11 cellular contexts compared by ENCODE assay signal in genomic region chr2:26623541-26624497, GRCh38. TPM values are rescaled to one million over a fixed set of nuclear protein-coding genes. Genes with fewer than 3 reads are reported as not detected.
DNase-seq lines count a peak whose midpoint lies in the region; ATAC-seq and TF ChIP-seq lines count a peak whose summit lies in the region.
"Had no signal": no experiment of that assay in that cellular context is flagged by ENCODE, and none has a peak within 500 bp of the region (broad histone marks: within the 10 kb centered on the region; RNA-seq: fewer than 3 reads in every experiment).

No MANE protein-coding gene starts in this region.

- ATAC-seq in HG03565 (IDR thresholded peaks at IDR 0.05; ENCODE audit: unreplicated experiment) = no peak

- peak; percentile 41 for DNase-seq in HFFc6
- peak; percentile 79 for DNase-seq in NCI-H82 treated with DMSO at 0.1 percent for 48 hours (lab: John Stamatoyannopoulos, UW; ENCODE audit: unreplicated experiment)
- peak; percentile 45 for DNase-seq in fibroblast of the aortic adventitia (ENCODE audit: low read depth)
- peak; percentile 43 for DNase-seq in stromal cell of bone marrow (ENCODE audit: low read depth)
- DNase-seq in activated CD8-positive, alpha-beta memory T cell treated with anti-CD3 and anti-CD28 coated beads, Interleukin-2, amount 50 U/mL, for 4 hours = no peak
- no peak for DNase-seq in NCI-H526 (lab: John Stamatoyannopoulos, UW)
- DNase-seq: activated naive CD8-positive, alpha-beta T cell treated with anti-CD3 and anti-CD28 coated beads for 36 hours; stimulated activated naive CD4-positive, alpha-beta T cell had no signal

- H3K27ac Mint-ChIP-seq in HFFc6 = no peak overlapping the region
- H3K27ac Mint-ChIP-seq: activated naive CD8-positive, alpha-beta T cell treated with anti-CD3 and anti-CD28 coated beads for 36 hours had no signal

- no peaks in the 10 kb centered on the region; the same call in 1 of the 2 replicates for H3K9me3 Mint-ChIP-seq in HFFc6

- no peak for TF ChIP-seq CTCF in HFFc6 (IDR thresholded peaks at IDR 0.05)
- no peak for TF ChIP-seq CTCF in fibroblast of the aortic adventitia (IDR thresholded peaks at IDR 0.05; ENCODE audit: insufficient read depth, low read length)

- no peak overlapping the region for H3K4me3 ChIP-seq in fibroblast of the aortic adventitia (ENCODE audit: low read depth, low read length)
- H3K4me3 ChIP-seq: SK-N-MC had no signal

- no peaks in the 10 kb centered on the region for H3K36me3 Mint-ChIP-seq in HFFc6 (ENCODE audit: low read depth)
- H3K36me3 Mint-ChIP-seq: activated naive CD8-positive, alpha-beta T cell treated with anti-CD3 and anti-CD28 coated beads for 36 hours had no signal

- H3K4me3 Mint-ChIP-seq in HFFc6 = peak overlapping the region; percentile 78
- H3K4me3 Mint-ChIP-seq: activated naive CD8-positive, alpha-beta T cell treated with anti-CD3 and anti-CD28 coated beads for 36 hours; neural crest cell had no signal

- peaks cover 25% of the 10 kb centered on the region for H3K27me3 Mint-ChIP-seq in HFFc6 (ENCODE audit: insufficient read depth)

- H3K4me1 Mint-ChIP-seq in HFFc6 (ENCODE audit: low read depth) = peaks cover 8% of the 10 kb centered on the region
- H3K4me1 Mint-ChIP-seq: activated naive CD8-positive, alpha-beta T cell treated with anti-CD3 and anti-CD28 coated beads for 36 hours had no signal

RNA-seq across cellular contexts. Expression of gene CIB4, which starts 17.3 kb away (rescaled TPM):
- total RNA-seq in HFFc6 (2021; fragmentation: NEBNext Ultra II Directional; extraction: Animal tissue kit (Norgen Biotek cat#: 25700)) = not detected
- total RNA-seq in fibroblast of the aortic adventitia (ENCODE audit: low replicate concordance) = not detected in 2 replicates
- total RNA-seq: activated naive CD8-positive, alpha-beta T cell treated with anti-CD3 and anti-CD28 coated beads for 36 hours; neural crest cell had no signal

Comparison
In these comparisons a context has a peak if more than half of its experiments do, and no peak if none do; other contexts are left out.
1. DNase-seq: peak in HFFc6 (single experiment), NCI-H82 treated with DMSO at 0.1 percent for 48 hours (single experiment), fibroblast of the aortic adventitia (single experiment) and stromal cell of bone marrow (single experiment); none in activated CD8-positive, alpha-beta memory T cell treated with anti-CD3 and anti-CD28 coated beads, Interleukin-2, amount 50 U/mL, for 4 hours (single experiment) and NCI-H526 (0 of 2).